10 cellular contexts compared by ENCODE assay signal in genomic region chr2:233250985-233251305, GRCh38. TPM values are rescaled to one million over a fixed set of nuclear protein-coding genes. Genes with fewer than 3 reads are reported as not detected.
DNase-seq lines count a peak whose midpoint lies in the region; ATAC-seq and TF ChIP-seq lines count a peak whose summit lies in the region.
"Had no signal": no experiment of that assay in that cellular context is flagged by ENCODE, and none has a peak within 500 bp of the region (broad histone marks: within the 10 kb centered on the region; RNA-seq: fewer than 3 reads in every experiment).

No MANE protein-coding gene starts in this region.

- no peak for TF ChIP-seq CTCF in choroid plexus epithelial cell (conservative IDR thresholded peaks at IDR 0.05; ENCODE audit: low read depth, low read length)
- TF ChIP-seq CTCF in parathyroid adenoma (IDR thresholded peaks at IDR 0.05), result no peak

- ATAC-seq in GM18873 (IDR thresholded peaks at IDR 0.05; ENCODE audit: low FRiP score, unreplicated experiment) (peak; percentile 17), HG03378 (IDR thresholded peaks at IDR 0.05; ENCODE audit: unreplicated experiment) (peak; percentile 22), HG03439 (IDR thresholded peaks at IDR 0.05; ENCODE audit: unreplicated experiment) (no peak), HG03469 (IDR thresholded peaks at IDR 0.05; ENCODE audit: unreplicated experiment) (no peak)

- H3K4me3 ChIP-seq in choroid plexus epithelial cell (ENCODE audit: low read depth, low read length) (peak overlapping the region; percentile 35), parathyroid adenoma (ENCODE audit: low read depth, low read length) (peak overlapping the region; percentile 71)

- no peak overlapping the region for H3K4me2 ChIP-seq in parathyroid adenoma (ENCODE audit: low read length)

- DNase-seq in choroid plexus epithelial cell (ENCODE audit: low read depth), result no peak
- no peak for DNase-seq in erythroblast (lab: John Stamatoyannopoulos, UW)
- DNase-seq in mesenteric fat pad (ENCODE audit: low spot score), result no peak

- no peak for TF ChIP-seq POLR2A in erythroblast (IDR thresholded peaks at IDR 0.05; ENCODE audit: low read length)

- no peak overlapping the region for H3K9ac ChIP-seq in parathyroid adenoma

- peak overlapping the region; percentile 86 for H3K27ac ChIP-seq in parathyroid adenoma

- no peaks in the 10 kb centered on the region for H3K9me3 ChIP-seq in parathyroid adenoma (ENCODE audit: control insufficient read depth, low read length)

- peak overlapping the region; percentile 98 for H2AFZ ChIP-seq in parathyroid adenoma

- peaks cover 6% of the 10 kb centered on the region for H3K79me2 ChIP-seq in parathyroid adenoma

- no peaks in the 10 kb centered on the region for H3K36me3 ChIP-seq in parathyroid adenoma (ENCODE audit: control insufficient read depth, insufficient read depth, low read length)

- H3K27me3 ChIP-seq in parathyroid adenoma (ENCODE audit: control insufficient read depth, insufficient read depth, low read length), result no peaks in the 10 kb centered on the region

- peaks cover 3% of the 10 kb centered on the region for H3K4me1 ChIP-seq in parathyroid adenoma

RNA-seq across cellular contexts. Expression of gene ATG16L1, which starts 0.5 kb away (rescaled TPM):
- total RNA-seq in mesenteric fat pad, result 20.5 TPM

RNA-seq across cellular contexts. Expression of gene SAG, which starts 56.7 kb away (rescaled TPM):
- not detected for total RNA-seq in mesenteric fat pad
- total RNA-seq: M059J, myocyte had no signal

Comparison
In these comparisons a context has a peak if more than half of its experiments do, and no peak if none do; other contexts are left out.
1. ATAC-seq: peak in GM18873 (single experiment) and HG03378 (single experiment); none in HG03439 (single experiment) and HG03469 (single experiment).